Comparison of ENCODE assay signal across 17 cellular contexts in the genomic region with DNA sequence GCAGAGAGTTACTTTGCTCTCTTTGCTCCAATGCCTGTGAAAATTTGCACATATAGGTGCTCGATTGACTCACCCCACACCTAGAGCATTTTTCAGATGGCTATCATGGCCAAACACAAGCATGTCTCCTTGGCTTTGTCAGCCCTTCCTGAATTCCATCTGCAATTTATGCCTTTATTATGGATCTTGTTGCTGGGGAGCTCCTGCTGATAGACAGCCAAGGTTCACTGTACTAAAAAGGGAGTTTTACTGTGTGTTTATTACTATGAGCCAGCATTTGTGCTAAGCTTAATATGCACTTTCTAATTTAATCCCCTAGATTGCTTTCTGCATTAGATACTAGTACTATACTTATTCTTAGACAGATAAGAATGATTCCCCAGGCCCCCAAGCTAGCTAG.
DNase-seq lines count a peak whose midpoint lies in the region; TF ChIP-seq lines count a peak whose summit lies in the region.
"Had no signal": no experiment of that assay in that cellular context is flagged by ENCODE, and none has a peak within 500 bp of the region (broad histone marks: within the 10 kb centered on the region; RNA-seq: fewer than 3 reads in every experiment).

No MANE protein-coding gene starts in this region.

- no CpG with 5 or more reads among the region's 1 CpG for WGBS in trophoblast cell (ENCODE audit: extremely low coverage, insufficient coverage, insufficient read length)
- 9 to 10% methylated on average over 1 of the region's 1 CpG for WGBS in GM23248 (ENCODE audit: low coverage in 1 of 2, low lambda C conversion rate in 2 of 2, missing lambda C conversion rate in 2 of 2), 2 experiments

- no peak overlapping the region for H2AK5ac ChIP-seq in trophoblast cell (ENCODE audit: low read length)

- no peak overlapping the region for H4K8ac ChIP-seq in trophoblast cell (ENCODE audit: low read depth, low read length)

- H2BK12ac ChIP-seq in trophoblast cell (ENCODE audit: low read length) = no peak overlapping the region

- H3K4me3 ChIP-seq in A673 (ENCODE audit: low read depth, low read length, poor library complexity, severe bottlenecking) = no peak overlapping the region
- no peak overlapping the region for H3K4me3 ChIP-seq in trophoblast cell (ENCODE audit: low read depth, low read length)
- H3K4me3 ChIP-seq in GM23248 = no peak overlapping the region

- no peak for DNase-seq in A673 (ENCODE audit: low spot score)
- peak; percentile 3 for DNase-seq in LoVo (ENCODE audit: low spot score)
- DNase-seq in kidney tubule cell (ENCODE audit: low spot score) = peak; percentile 48
- peak; percentile 10 to 32 for DNase-seq in trophoblast cell
- DNase-seq in DMS153 treated with DMSO at 0.1 percent for 48 hours (lab: John Stamatoyannopoulos, UW; ENCODE audit: unreplicated experiment) = no peak
- no peak for DNase-seq in activated T-cell treated with anti-CD3 and anti-CD28 coated beads, Interleukin-2, amount 50 U/mL, for 1 hour
- no peak for DNase-seq in NCI-H82 (lab: John Stamatoyannopoulos, UW)
- DNase-seq in GM23248 = no peak
- DNase-seq: ACHN; BE2C; C1 segment of cervical spinal cord; CD4-positive, CD25-positive, alpha-beta regulatory T cell; CD8-positive, alpha-beta memory T cell; COR-L47; DMS 273 treated with DMSO at 0.1 percent for 48 hours; GOT3; H7 had no signal

- POLR2A ChIA-PET in A673 (lab: Charles Lee; ENCODE audit: low non-redundant PET) = no interaction called here

- CTCF ChIA-PET in A673 (lab: Charles Lee) = no interaction called here

- no peak overlapping the region for H3K4ac ChIP-seq in trophoblast cell (ENCODE audit: low read depth, low read length)

- H3K9me3 ChIP-seq in A673 (ENCODE audit: low read depth, low read length, poor library complexity, severe bottlenecking) = no peaks in the 10 kb centered on the region
- no peaks in the 10 kb centered on the region for H3K9me3 ChIP-seq in trophoblast cell (ENCODE audit: insufficient read depth, low read depth, low read length)
- no peaks in the 10 kb centered on the region for H3K9me3 ChIP-seq in GM23248 (ENCODE audit: low read depth)
- H3K9me3 ChIP-seq: BE2C had no signal

- H2AFZ ChIP-seq in trophoblast cell (ENCODE audit: insufficient read depth, low read length, poor library complexity) = no peak overlapping the region
- H2AFZ ChIP-seq in GM23248 = no peak overlapping the region

- no peak overlapping the region for H3K14ac ChIP-seq in trophoblast cell (ENCODE audit: low read length)

- no peaks in the 10 kb centered on the region for H3K36me3 ChIP-seq in A673 (ENCODE audit: insufficient read depth, low read length, poor library complexity, severe bottlenecking)
- no peaks in the 10 kb centered on the region for H3K36me3 ChIP-seq in trophoblast cell (ENCODE audit: control insufficient read depth in 1 of 2, insufficient read depth in 2 of 2, low read length in 2 of 2)
- no peaks in the 10 kb centered on the region for H3K36me3 ChIP-seq in GM23248 (ENCODE audit: low read depth)
- H3K36me3 ChIP-seq: BE2C had no signal

- H3F3A ChIP-seq in GM23248 (ENCODE audit: insufficient read depth) = no peaks in the 10 kb centered on the region

- H3K9me2 ChIP-seq in GM23248 (ENCODE audit: insufficient read depth) = no peaks in the 10 kb centered on the region

- H2BK120ac ChIP-seq in trophoblast cell (ENCODE audit: insufficient read depth, low read length, poor library complexity) = no peak overlapping the region

- no peak overlapping the region for H4K12ac ChIP-seq in trophoblast cell (ENCODE audit: low read depth, low read length)

- H3K4me1 ChIP-seq in A673 (ENCODE audit: insufficient read depth, low read length, poor library complexity, severe bottlenecking) (peaks cover 23% of the 10 kb centered on the region), trophoblast cell (ENCODE audit: control insufficient read depth in 1 of 2, insufficient read depth in 2 of 2, low read length in 2 of 2) (peaks cover 4 to 6% of the 10 kb centered on the region in 2 experiments), GM23248 (ENCODE audit: insufficient read depth) (no peaks in the 10 kb centered on the region)
- H3K4me1 ChIP-seq: BE2C had no signal

- H3K4me2 ChIP-seq in trophoblast cell (ENCODE audit: low read length) = no peak overlapping the region
- H3K4me2 ChIP-seq in GM23248 (ENCODE audit: unreplicated experiment) = no peak overlapping the region

- H3K27me3 ChIP-seq in A673 (replicated peaks; ENCODE audit: insufficient read depth, low read depth, low read length, poor library complexity) (no peaks in the 10 kb centered on the region), trophoblast cell (ENCODE audit: insufficient read depth, low read length) (no peaks in the 10 kb centered on the region), GM23248 (replicated peaks; ENCODE audit: insufficient read depth) (no peaks in the 10 kb centered on the region)
- H3K27me3 ChIP-seq: BE2C had no signal

- no peak for TF ChIP-seq CTCF in A673 (conservative IDR thresholded peaks at IDR 0.05; ENCODE audit: low read depth, low read length)

- H3K27ac ChIP-seq in A673 (ENCODE audit: low read depth, low read length, poor library complexity, severe bottlenecking) (peak overlapping the region; percentile 6), trophoblast cell (ENCODE audit: low read depth, low read length) (no peak overlapping the region), GM23248 (no peak overlapping the region)

- H3K79me2 ChIP-seq in trophoblast cell (ENCODE audit: control insufficient read depth, insufficient read depth, low read length, poor library complexity) (no peaks in the 10 kb centered on the region), GM23248 (ENCODE audit: insufficient read depth) (no peaks in the 10 kb centered on the region)

- H3K18ac ChIP-seq in trophoblast cell (ENCODE audit: low read length) = no peak overlapping the region

- no peak overlapping the region for H2BK5ac ChIP-seq in trophoblast cell (ENCODE audit: low read depth, low read length, poor library complexity)

- no TSS peak for BruUV-seq in A673 (replicated peaks; lab: Mats Ljungman, UMichigan)

- no peaks in the 10 kb centered on the region for H3K79me1 ChIP-seq in trophoblast cell (ENCODE audit: low read length)

- in situ Hi-C loops in GM23248 (cut with MboI) = no loop called here

- H3K23ac ChIP-seq in trophoblast cell (ENCODE audit: low read length) = no peak overlapping the region

- H4K91ac ChIP-seq in trophoblast cell (ENCODE audit: low read depth, low read length) = no peak overlapping the region

- intact Hi-C loops in A673 (cut with micrococcal nuclease; ENCODE audit: unreplicated experiment) = loop anchor here (5.0 to 10.0 kb wide), 4 partner anchors 94 to 411 kb away; a partner anchor contains a TSS

- no peaks in the 10 kb centered on the region for H4K20me1 ChIP-seq in GM23248 (ENCODE audit: insufficient read depth)

- H3K9ac ChIP-seq in trophoblast cell (ENCODE audit: low read length) = no peak overlapping the region
- no peak overlapping the region for H3K9ac ChIP-seq in GM23248

Comparison
In these comparisons a context has a peak if more than half of its experiments do, and no peak if none do; other contexts are left out.
1. DNase-seq: peak in LoVo (single experiment), kidney tubule cell (single experiment) and trophoblast cell (2 of 2); none in A673 (single experiment), DMS153 treated with DMSO at 0.1 percent for 48 hours (single experiment), activated T-cell treated with anti-CD3 and anti-CD28 coated beads, Interleukin-2, amount 50 U/mL, for 1 hour (single experiment), NCI-H82 (single experiment) and GM23248 (single experiment).